ENCODE assay signal across 8 cellular contexts in genomic region chr4:140754918-140755810, GRCh38. TPM values are rescaled to one million over a fixed set of nuclear protein-coding genes. Genes with fewer than 3 reads are reported as not detected.
DNase-seq lines count a peak whose midpoint lies in the region; ATAC-seq and TF ChIP-seq lines count a peak whose summit lies in the region.

No MANE protein-coding gene starts in this region.

- no peaks in the 10 kb centered on the region for H3K9me3 ChIP-seq in CD8-positive, alpha-beta T cell (ENCODE audit: low read length)
- H3K9me3 ChIP-seq in left lung (no peaks in the 10 kb centered on the region), upper lobe of right lung (no peaks in the 10 kb centered on the region)

- TF ChIP-seq CTCF in CD8-positive, alpha-beta T cell (IDR thresholded peaks at IDR 0.05) = no peak
- TF ChIP-seq CTCF in left lung (IDR thresholded peaks at IDR 0.05) = no peak
- TF ChIP-seq CTCF in upper lobe of right lung (IDR thresholded peaks at IDR 0.05) = no peak

- H3K4me3 Mint-ChIP-seq in CD8-positive, alpha-beta T cell = peak overlapping the region; percentile 47
- H3K4me3 Mint-ChIP-seq in activated naive CD8-positive, alpha-beta T cell treated with anti-CD3 and anti-CD28 coated beads, Interleukin-2, amount 10 ng/mL, durations not matched to agents 7 days and 5 days = peak overlapping the region; percentile 9

- no peaks in the 10 kb centered on the region for H3K9me3 Mint-ChIP-seq in CD8-positive, alpha-beta T cell
- H3K9me3 Mint-ChIP-seq in activated naive CD8-positive, alpha-beta T cell treated with anti-CD3 and anti-CD28 coated beads, Interleukin-2, amount 10 ng/mL, durations not matched to agents 7 days and 5 days = no peaks in the 10 kb centered on the region

- H3K36me3 ChIP-seq in CD8-positive, alpha-beta T cell (ENCODE audit: insufficient read depth, low read length) = no peaks in the 10 kb centered on the region
- H3K36me3 ChIP-seq in left lung (no peaks in the 10 kb centered on the region), upper lobe of right lung (no peaks in the 10 kb centered on the region)

- no peak for DNase-seq in CD8-positive, alpha-beta T cell
- no peak for DNase-seq in activated naive CD8-positive, alpha-beta T cell treated with anti-CD3 and anti-CD28 coated beads, Interleukin-2, amount 10 ng/mL, durations not matched to agents 7 days and 5 days
- DNase-seq in left lung = no peak
- DNase-seq in upper lobe of right lung = no peak
- DNase-seq in HK-2 (ENCODE audit: unreplicated experiment) = no peak
- no peak for DNase-seq in mesenteric fat pad (ENCODE audit: low spot score)

- no peak for ATAC-seq in CD8-positive, alpha-beta T cell
- ATAC-seq in HG02852 (IDR thresholded peaks at IDR 0.05; ENCODE audit: unreplicated experiment) = peak; percentile 35
- no peak for ATAC-seq in activated naive CD8-positive, alpha-beta T cell treated with anti-CD3 and anti-CD28 coated beads, Interleukin-2, amount 10 ng/mL, durations not matched to agents 7 days and 5 days (ENCODE audit: low read depth)
- no peak for ATAC-seq in left lung
- ATAC-seq in upper lobe of right lung = no peak
- no peak for ATAC-seq in GM18873 (IDR thresholded peaks at IDR 0.05; ENCODE audit: low FRiP score, unreplicated experiment)

- H3K4me1 ChIP-seq in CD8-positive, alpha-beta T cell (ENCODE audit: insufficient read depth, low read length) = no peaks in the 10 kb centered on the region
- peaks cover 7 to 22% of the 10 kb centered on the region in 2 donors for H3K4me1 ChIP-seq in left lung
- peaks cover 3% of the 10 kb centered on the region for H3K4me1 ChIP-seq in upper lobe of right lung

- H3K4me1 Mint-ChIP-seq in CD8-positive, alpha-beta T cell (ENCODE audit: low read depth) = peaks cover 10% of the 10 kb centered on the region
- peaks cover 4% of the 10 kb centered on the region for H3K4me1 Mint-ChIP-seq in activated naive CD8-positive, alpha-beta T cell treated with anti-CD3 and anti-CD28 coated beads, Interleukin-2, amount 10 ng/mL, durations not matched to agents 7 days and 5 days

- H3K27ac ChIP-seq in CD8-positive, alpha-beta T cell (ENCODE audit: low read depth, low read length) = no peak overlapping the region
- H3K27ac ChIP-seq in left lung = peak overlapping the region; percentile 99 to 100
- peak overlapping the region; percentile 99 for H3K27ac ChIP-seq in upper lobe of right lung

- intact Hi-C loops in CD8-positive, alpha-beta T cell (cut with DNase I, micrococcal nuclease) = no loop called here
- intact Hi-C loops in left lung (cut with DNase I) (no loop called here), upper lobe of right lung (cut with DNase I) (no loop called here)

- H3K27ac Mint-ChIP-seq in CD8-positive, alpha-beta T cell = no peak overlapping the region
- H3K27ac Mint-ChIP-seq in activated naive CD8-positive, alpha-beta T cell treated with anti-CD3 and anti-CD28 coated beads, Interleukin-2, amount 10 ng/mL, durations not matched to agents 7 days and 5 days = no peak overlapping the region

- H3K27me3 Mint-ChIP-seq in CD8-positive, alpha-beta T cell (ENCODE audit: low read depth) = peaks cover 54% of the 10 kb centered on the region
- H3K27me3 Mint-ChIP-seq in activated naive CD8-positive, alpha-beta T cell treated with anti-CD3 and anti-CD28 coated beads, Interleukin-2, amount 10 ng/mL, durations not matched to agents 7 days and 5 days = peaks cover 65% of the 10 kb centered on the region

- peaks cover 13% of the 10 kb centered on the region for H3K27me3 ChIP-seq in CD8-positive, alpha-beta T cell (ENCODE audit: insufficient read depth, low read length)
- H3K27me3 ChIP-seq in left lung (peaks cover 0 to 32% of the 10 kb centered on the region in 2 donors), upper lobe of right lung (no peaks in the 10 kb centered on the region)

- POLR2A ChIA-PET in CD8-positive, alpha-beta T cell (lab: Charles Lee) = no interaction called here
- POLR2A ChIA-PET in activated naive CD8-positive, alpha-beta T cell treated with anti-CD3 and anti-CD28 coated beads, Interleukin-2, amount 10 ng/mL, durations not matched to agents 7 days and 5 days (lab: Charles Lee) = no interaction called here

- no peaks in the 10 kb centered on the region for H3K36me3 Mint-ChIP-seq in CD8-positive, alpha-beta T cell
- H3K36me3 Mint-ChIP-seq in activated naive CD8-positive, alpha-beta T cell treated with anti-CD3 and anti-CD28 coated beads, Interleukin-2, amount 10 ng/mL, durations not matched to agents 7 days and 5 days = no peaks in the 10 kb centered on the region

- H3K4me3 ChIP-seq in CD8-positive, alpha-beta T cell (ENCODE audit: low read depth, low read length) = no peak overlapping the region
- H3K4me3 ChIP-seq in left lung = peak overlapping the region; percentile 73 to 82
- peak overlapping the region; percentile 79 for H3K4me3 ChIP-seq in upper lobe of right lung

- CTCF ChIA-PET in CD8-positive, alpha-beta T cell (lab: Charles Lee) = no interaction called here

RNA-seq across cellular contexts. Expression of gene TBC1D9, which starts 1.0 kb away (rescaled TPM):
- total RNA-seq in CD8-positive, alpha-beta T cell = under 1 TPM; 0.33 to 0.57 TPM
- under 1 TPM; 0.11 to 0.17 TPM for total RNA-seq in activated naive CD8-positive, alpha-beta T cell treated with anti-CD3 and anti-CD28 coated beads, Interleukin-2, amount 10 ng/mL, durations not matched to agents 7 days and 5 days
- 10 to 100 TPM; 29.0 to 34.0 TPM for total RNA-seq in left lung
- 39.5 TPM for total RNA-seq in upper lobe of right lung
- total RNA-seq in mesenteric fat pad = 55.5 TPM

Comparison
In these comparisons a context has a peak if more than half of its experiments do, and no peak if none do; other contexts are left out.
1. RNA of gene TBC1D9, which starts 1.0 kb away (total RNA-seq): 55.5 TPM in mesenteric fat pad (single experiment), 39.5 TPM in upper lobe of right lung (single experiment) and 29.0 to 34.0 TPM in left lung; 0.33 to 0.57 TPM in CD8-positive, alpha-beta T cell and 0.11 to 0.17 TPM in activated naive CD8-positive, alpha-beta T cell treated with anti-CD3 and anti-CD28 coated beads, Interleukin-2, amount 10 ng/mL, durations not matched to agents 7 days and 5 days; every median in the first group is over 10 times any median in the second.